22 cellular contexts compared by ENCODE assay signal in the genomic region with DNA sequence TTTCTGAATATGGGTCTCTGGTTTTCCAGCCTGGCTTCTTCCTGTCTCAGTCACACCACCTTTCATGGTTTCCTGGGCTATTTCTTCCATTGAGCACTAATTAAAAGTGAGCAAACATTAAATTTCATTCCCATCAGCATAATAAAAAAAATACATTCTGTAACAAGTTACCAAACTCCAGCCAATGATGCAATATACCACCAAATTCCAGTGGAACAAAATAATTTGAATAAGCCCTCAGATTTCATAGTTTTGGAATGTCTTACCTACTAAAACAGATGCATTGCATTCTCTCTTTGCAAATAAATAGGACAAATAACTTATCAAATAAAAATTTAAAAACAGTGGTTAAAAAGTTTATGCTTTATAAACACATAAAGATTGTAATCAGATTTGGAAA.
"Had no signal": no experiment of that assay in that cellular context is flagged by ENCODE, and none has a peak within 500 bp of the region (broad histone marks: within the 10 kb centered on the region; RNA-seq: fewer than 3 reads in every experiment).

No MANE protein-coding gene starts in this region.

- H3K27ac Mint-ChIP-seq: activated CD4-positive, alpha-beta memory T cell treated with anti-CD3 and anti-CD28 coated beads, Interleukin-2, amount 10 ng/mL, durations not matched to agents 7 days and 5 days; activated CD4-positive, alpha-beta T cell treated with anti-CD3 and anti-CD28 coated beads, Interleukin-2, amount 10 ng/mL, durations not matched to agents 24 days and 14 days; activated naive CD8-positive, alpha-beta T cell treated with anti-CD3 and anti-CD28 coated beads, Interleukin-2, amount 50 U/mL, for 24 hours; memory B cell; natural killer cell treated with Interleukin-12 subunit alpha and Interleukin-12 subunit beta and Interleukin-15 and Interleukin-18, amount 100 ng/mL, for 72 hours; stimulated activated naive CD8-positive, alpha-beta T cell treated with anti-CD3 and anti-CD28 coated beads, Interleukin-15, amount 100 ng/mL, for 72 hours had no signal

- H3K4me3 Mint-ChIP-seq: activated CD4-positive, alpha-beta memory T cell treated with anti-CD3 and anti-CD28 coated beads, Interleukin-2, amount 10 ng/mL, durations not matched to agents 7 days and 5 days; activated CD4-positive, alpha-beta T cell treated with anti-CD3 and anti-CD28 coated beads, Interleukin-2, amount 10 ng/mL, durations not matched to agents 24 days and 14 days; activated naive CD8-positive, alpha-beta T cell treated with anti-CD3 and anti-CD28 coated beads, Interleukin-2, amount 50 U/mL, for 24 hours; memory B cell; natural killer cell treated with Interleukin-12 subunit alpha and Interleukin-12 subunit beta and Interleukin-15 and Interleukin-18, amount 100 ng/mL, for 72 hours; stimulated activated naive CD8-positive, alpha-beta T cell treated with anti-CD3 and anti-CD28 coated beads, Interleukin-15, amount 100 ng/mL, for 72 hours had no signal

- H3K9me3 ChIP-seq: body of pancreas, heart right ventricle, pancreas, suprapubic skin, tibial nerve had no signal

- H3K27ac ChIP-seq: body of pancreas, cardiac muscle cell, heart right ventricle, pancreas, suprapubic skin, tibial nerve, VCaP had no signal

- ATAC-seq: activated CD4-positive, CD25-positive, alpha-beta regulatory T cell treated with anti-CD3 and anti-CD28 coated beads, Interleukin-2, amount 50 U/mL, for 24 hours; activated naive CD8-positive, alpha-beta T cell treated with anti-CD3 and anti-CD28 coated beads, Interleukin-2, amount 50 U/mL, for 24 hours; body of pancreas; heart right ventricle; natural killer cell treated with Interleukin-12 subunit alpha and Interleukin-12 subunit beta and Interleukin-15 and Interleukin-18, amount 100 ng/mL, for 72 hours; pancreas; right cardiac atrium; stimulated activated naive CD8-positive, alpha-beta T cell treated with anti-CD3 and anti-CD28 coated beads, Interleukin-15, amount 100 ng/mL, for 72 hours had no signal

- H3K36me3 ChIP-seq: cardiac muscle cell, heart right ventricle, pancreas, suprapubic skin, tibial nerve had no signal

- H3K36me3 Mint-ChIP-seq: memory B cell had no signal

- H3K9me3 Mint-ChIP-seq: activated CD4-positive, alpha-beta memory T cell treated with anti-CD3 and anti-CD28 coated beads, Interleukin-2, amount 10 ng/mL, durations not matched to agents 7 days and 5 days; activated CD4-positive, alpha-beta T cell treated with anti-CD3 and anti-CD28 coated beads, Interleukin-2, amount 10 ng/mL, durations not matched to agents 24 days and 14 days; activated naive CD8-positive, alpha-beta T cell treated with anti-CD3 and anti-CD28 coated beads, Interleukin-2, amount 50 U/mL, for 24 hours; memory B cell; natural killer cell treated with Interleukin-12 subunit alpha and Interleukin-12 subunit beta and Interleukin-15 and Interleukin-18, amount 100 ng/mL, for 72 hours; stimulated activated naive CD8-positive, alpha-beta T cell treated with anti-CD3 and anti-CD28 coated beads, Interleukin-15, amount 100 ng/mL, for 72 hours had no signal

- DNase-seq: activated CD4-positive, alpha-beta memory T cell treated with anti-CD3 and anti-CD28 coated beads, Interleukin-2, amount 10 ng/mL, durations not matched to agents 7 days and 5 days; activated CD4-positive, alpha-beta T cell treated with anti-CD3 and anti-CD28 coated beads, Interleukin-2, amount 10 ng/mL, durations not matched to agents 24 days and 14 days; activated effector memory CD4-positive, alpha-beta T cell treated with anti-CD3 and anti-CD28 coated beads, Interleukin-2, amount 50 U/mL, for 16 hours; activated naive CD4-positive, alpha-beta T cell treated with anti-CD3 and anti-CD28 coated beads, Interleukin-2, amount 50 U/mL, for 16 hours; activated naive CD8-positive, alpha-beta T cell treated with anti-CD3 and anti-CD28 coated beads, Interleukin-2, amount 50 U/mL, for 24 hours; anterior cingulate cortex; body of pancreas; effector memory CD4-positive, alpha-beta T cell; heart right ventricle; left colon; pancreas; right cardiac atrium; stimulated activated CD4-positive, alpha-beta T cell treated with anti-CD3 and anti-CD28 coated beads, Interleukin-1b, Interleukin-23, amount 100 ng/mL, for 48 hours; stimulated activated naive CD8-positive, alpha-beta T cell treated with anti-CD3 and anti-CD28 coated beads, Interleukin-15, amount 100 ng/mL, for 72 hours had no signal

- H3K4me3 ChIP-seq: body of pancreas, cardiac muscle cell, heart right ventricle, pancreas, skin epidermis, suprapubic skin, tibial nerve had no signal
